23 cellular contexts compared by ENCODE assay signal in genomic region chr20:56449459-56449858, GRCh38.
"Had no signal": no experiment of that assay in that cellular context is flagged by ENCODE, and none has a peak within 500 bp of the region (broad histone marks: within the 10 kb centered on the region; RNA-seq: fewer than 3 reads in every experiment).

No MANE protein-coding gene starts in this region.

- ATAC-seq: stimulated activated effector memory CD8-positive, alpha-beta T cell treated with anti-CD3 and anti-CD28 coated beads, Interleukin-12 subunit alpha, Interleukin-12 subunit beta, amount 100 ng/mL, for 72 hours; stimulated activated memory B cell treated with anti-CD40 and anti-IgM and Interleukin-4, amounts not matched to agents 10 μg/mL and 1 μg/mL and 100 μg/mL, for 72 hours; stimulated activated naive B cell treated with anti-CD40 and anti-IgM and Interleukin-4, amounts not matched to agents 10 μg/mL and 1 μg/mL and 100 μg/mL, for 72 hours; stimulated activated naive CD8-positive, alpha-beta T cell treated with anti-CD3 and anti-CD28 coated beads, Interleukin-15, amount 100 ng/mL, for 72 hours; stimulated activated naive CD8-positive, alpha-beta T cell treated with anti-CD3 and anti-CD28 coated beads, Interleukin-15, Interleukin-2, amounts not matched to agents 100 U/mL and 50 U/mL, for 24 hours; upper lobe of right lung had no signal

- H3K4me3 Mint-ChIP-seq: stimulated activated effector memory CD8-positive, alpha-beta T cell treated with anti-CD3 and anti-CD28 coated beads, Interleukin-12 subunit alpha, Interleukin-12 subunit beta, amount 100 ng/mL, for 72 hours; stimulated activated memory B cell treated with anti-CD40 and anti-IgM and Interleukin-4, amounts not matched to agents 10 μg/mL and 1 μg/mL and 100 μg/mL, for 72 hours; stimulated activated naive B cell treated with anti-CD40 and anti-IgM and Interleukin-4, amounts not matched to agents 10 μg/mL and 1 μg/mL and 100 μg/mL, for 72 hours; stimulated activated naive CD8-positive, alpha-beta T cell treated with anti-CD3 and anti-CD28 coated beads, Interleukin-15, amount 100 ng/mL, for 72 hours; stimulated activated naive CD8-positive, alpha-beta T cell treated with anti-CD3 and anti-CD28 coated beads, Interleukin-15, Interleukin-2, amounts not matched to agents 100 ng/mL and 50 ng/mL, for 24 hours; type B pancreatic cell had no signal

- DNase-seq: stimulated activated CD4-positive, alpha-beta T cell treated with anti-CD3 and anti-CD28 coated beads, Interleukin-2, amount 100 ng/mL, for 48 hours; stimulated activated CD4-positive, alpha-beta T cell treated with anti-CD3 and anti-CD28 coated beads, Interleukin-4, amount 100 ng/mL, for 1 hour; stimulated activated CD4-positive, alpha-beta T cell treated with anti-CD3 and anti-CD28 coated beads, Interleukin-4, amount 100 ng/mL, for 24 hours; stimulated activated CD4-positive, alpha-beta T cell treated with anti-CD3 and anti-CD28 coated beads, Interleukin-4, amount 100 ng/mL, for 4 hours; stimulated activated CD8-positive, alpha-beta memory T cell treated with anti-CD3 and anti-CD28 coated beads, Interleukin-4, amount 100 ng/mL, for 48 hours; stimulated activated naive B cell treated with anti-CD40 and anti-IgM and Interleukin-4, amounts not matched to agents 10 μg/mL and 1 μg/mL and 100 μg/mL, for 72 hours; stimulated activated naive CD4-positive, alpha-beta T cell; stimulated activated naive CD4-positive, alpha-beta T cell treated with Interleukin-2 at 50 U/mL for 16 hours; stimulated activated naive CD8-positive, alpha-beta T cell treated with anti-CD3 and anti-CD28 coated beads, Interleukin-15, amount 100 ng/mL, for 72 hours; stimulated activated naive CD8-positive, alpha-beta T cell treated with anti-CD3 and anti-CD28 coated beads, Interleukin-15, Interleukin-2, amounts not matched to agents 100 U/mL and 50 U/mL, for 24 hours; stomach; substantia nigra; testis; thyroid gland; transverse colon; trophoblast cell; upper lobe of left lung; upper lobe of right lung; uterus had no signal

- H3K27me3 Mint-ChIP-seq: stimulated activated naive CD8-positive, alpha-beta T cell treated with anti-CD3 and anti-CD28 coated beads, Interleukin-15, amount 100 ng/mL, for 72 hours; stimulated activated naive CD8-positive, alpha-beta T cell treated with anti-CD3 and anti-CD28 coated beads, Interleukin-15, Interleukin-2, amounts not matched to agents 100 ng/mL and 50 ng/mL, for 24 hours had no signal

- H3K27ac Mint-ChIP-seq: stimulated activated effector memory CD8-positive, alpha-beta T cell treated with anti-CD3 and anti-CD28 coated beads, Interleukin-12 subunit alpha, Interleukin-12 subunit beta, amount 100 ng/mL, for 72 hours; stimulated activated memory B cell treated with anti-CD40 and anti-IgM and Interleukin-4, amounts not matched to agents 10 μg/mL and 1 μg/mL and 100 μg/mL, for 72 hours; stimulated activated naive B cell treated with anti-CD40 and anti-IgM and Interleukin-4, amounts not matched to agents 10 μg/mL and 1 μg/mL and 100 μg/mL, for 72 hours; stimulated activated naive CD8-positive, alpha-beta T cell treated with anti-CD3 and anti-CD28 coated beads, Interleukin-15, amount 100 ng/mL, for 72 hours; stimulated activated naive CD8-positive, alpha-beta T cell treated with anti-CD3 and anti-CD28 coated beads, Interleukin-15, Interleukin-2, amounts not matched to agents 100 ng/mL and 50 ng/mL, for 24 hours; type B pancreatic cell had no signal

- H3K36me3 Mint-ChIP-seq: stimulated activated memory B cell treated with anti-CD40 and anti-IgM and Interleukin-4, amounts not matched to agents 10 μg/mL and 1 μg/mL and 100 μg/mL, for 72 hours; stimulated activated naive B cell treated with anti-CD40 and anti-IgM and Interleukin-4, amounts not matched to agents 10 μg/mL and 1 μg/mL and 100 μg/mL, for 72 hours; type B pancreatic cell had no signal

- H3K9me3 Mint-ChIP-seq: stimulated activated effector memory CD8-positive, alpha-beta T cell treated with anti-CD3 and anti-CD28 coated beads, Interleukin-12 subunit alpha, Interleukin-12 subunit beta, amount 100 ng/mL, for 72 hours; stimulated activated memory B cell treated with anti-CD40 and anti-IgM and Interleukin-4, amounts not matched to agents 10 μg/mL and 1 μg/mL and 100 μg/mL, for 72 hours; stimulated activated naive B cell treated with anti-CD40 and anti-IgM and Interleukin-4, amounts not matched to agents 10 μg/mL and 1 μg/mL and 100 μg/mL, for 72 hours; stimulated activated naive CD8-positive, alpha-beta T cell treated with anti-CD3 and anti-CD28 coated beads, Interleukin-15, amount 100 ng/mL, for 72 hours; stimulated activated naive CD8-positive, alpha-beta T cell treated with anti-CD3 and anti-CD28 coated beads, Interleukin-15, Interleukin-2, amounts not matched to agents 100 ng/mL and 50 ng/mL, for 24 hours; type B pancreatic cell had no signal
